ENCODE assay signal across 25 cellular contexts in genomic region chr12:14689144-14689543, GRCh38. TPM values are rescaled to one million over a fixed set of nuclear protein-coding genes. Genes with fewer than 3 reads are reported as not detected.
DNase-seq lines count a peak whose midpoint lies in the region; ATAC-seq, FAIRE-seq and TF ChIP-seq lines count a peak whose summit lies in the region.
"Had no signal": no experiment of that assay in that cellular context is flagged by ENCODE, and none has a peak within 500 bp of the region (broad histone marks: within the 10 kb centered on the region; RNA-seq: fewer than 3 reads in every experiment).

No MANE protein-coding gene starts in this region.

- H3K9me3 Mint-ChIP-seq in stimulated activated naive B cell treated with anti-CD40 and anti-IgM and Interleukin-4, amounts not matched to agents 10 μg/mL and 1 μg/mL and 100 μg/mL, for 72 hours, result no peaks in the 10 kb centered on the region
- H3K9me3 Mint-ChIP-seq: CD8-positive, alpha-beta T cell; GM23338; H9 had no signal

- intact Hi-C loops in GM12878 (cut with micrococcal nuclease; ENCODE audit: unreplicated experiment), result no loop called here

- peaks cover 7% of the 10 kb centered on the region; the same call in 1 of the 2 replicates for H3K4me1 ChIP-seq in GM12878 (ENCODE audit: control insufficient read depth, insufficient read depth, low read length)
- H3K4me1 ChIP-seq: BLaER1, Caco-2 had no signal

- no peak overlapping the region for H3K4me3 Mint-ChIP-seq in stimulated activated naive B cell treated with anti-CD40 and anti-IgM and Interleukin-4, amounts not matched to agents 10 μg/mL and 1 μg/mL and 100 μg/mL, for 72 hours
- H3K4me3 Mint-ChIP-seq: B cell; CD4-positive, CD25-positive, alpha-beta regulatory T cell; CD8-positive, alpha-beta T cell; GM23338; H9 had no signal

- SMC1A ChIA-PET in GM12878 (lab: Charles Lee; ENCODE audit: uncharacterized antibody, unreplicated experiment), result interaction anchor here (1.4 kb wide), 1 partner anchor 27 kb away, joined by 3 read pairs; no protein-coding TSS in a partner anchor

- no peaks in the 10 kb centered on the region for H3K4me1 Mint-ChIP-seq in stimulated activated naive B cell treated with anti-CD40 and anti-IgM and Interleukin-4, amounts not matched to agents 10 μg/mL and 1 μg/mL and 100 μg/mL, for 72 hours
- H3K4me1 Mint-ChIP-seq: CD4-positive, CD25-positive, alpha-beta regulatory T cell had no signal

- DNase-seq in GM12865 (ENCODE audit: low read depth) (peak; percentile 6), GM12878 (ENCODE audit: low read depth, low spot score) (no peak), KBM-7 (no peak)
- DNase-seq in stimulated activated naive B cell treated with anti-CD40 and anti-IgM and Interleukin-4, amounts not matched to agents 10 μg/mL and 1 μg/mL and 100 μg/mL, for 72 hours, result no peak
- DNase-seq: Caco-2; CD4-positive, CD25-positive, alpha-beta regulatory T cell; CD8-positive, alpha-beta T cell; DMS153; DND-41; GDM1; H9 had no signal

- no peaks in the 10 kb centered on the region for H4K20me1 ChIP-seq in GM12878 (ENCODE audit: control insufficient read depth, insufficient read depth)
- H4K20me1 ChIP-seq: BLaER1 had no signal

- no peak overlapping the region for H3K9ac ChIP-seq in GM12878 (ENCODE audit: control insufficient read depth, insufficient read depth, low read length)
- H3K9ac ChIP-seq: BLaER1 had no signal

- no peak for TF ChIP-seq EP300 in GM12878 (IDR thresholded peaks at IDR 0.05; ENCODE audit: borderline replicate concordance in 1 of 2, control insufficient read depth in 1 of 2, low read depth in 2 of 2, low read length in 2 of 2)

- no peaks in the 10 kb centered on the region for H3K36me3 ChIP-seq in GM12878 (ENCODE audit: control insufficient read depth in 2 of 2, insufficient read depth in 2 of 2, low read length in 1 of 2)
- H3K36me3 ChIP-seq: BLaER1 had no signal

- POLR2A ChIA-PET in GM12878 (lab: Charles Lee), result no interaction called here

- FAIRE-seq in GM12878 (lab: Jason Lieb, UNC), result peak; percentile 18
- FAIRE-seq: A204.1, GM18507 had no signal

- no peaks in the 10 kb centered on the region for H3K36me3 Mint-ChIP-seq in stimulated activated naive B cell treated with anti-CD40 and anti-IgM and Interleukin-4, amounts not matched to agents 10 μg/mL and 1 μg/mL and 100 μg/mL, for 72 hours
- H3K36me3 Mint-ChIP-seq: CD4-positive, CD25-positive, alpha-beta regulatory T cell; CD8-positive, alpha-beta T cell had no signal

- H3K27me3 ChIP-seq in GM12878 (replicated peaks in 1 of 2; ENCODE audit: control insufficient read depth in 2 of 2, insufficient read depth in 2 of 2, low read length in 1 of 2), result no peaks in the 10 kb centered on the region
- H3K27me3 ChIP-seq: BLaER1 had no signal

- no peaks in the 10 kb centered on the region for H3K9me3 ChIP-seq in GM12878 (replicated peaks; ENCODE audit: control insufficient read depth, insufficient read depth, low read length)
- H3K9me3 ChIP-seq: BLaER1, Caco-2 had no signal

- no peak overlapping the region; the same call in 1 of the 2 replicates for H3K4me2 ChIP-seq in GM12878 (ENCODE audit: control insufficient read depth, insufficient read depth)
- H3K4me2 ChIP-seq: BLaER1, GM23338 had no signal

- RAD21 ChIA-PET in GM12878 (lab: Charles Lee; ENCODE audit: unreplicated experiment), result no interaction called here

- ATAC-seq in GM18867 (IDR thresholded peaks at IDR 0.05; ENCODE audit: unreplicated experiment) (peak; percentile 52), HG02885 (IDR thresholded peaks at IDR 0.05; ENCODE audit: poor library complexity, unreplicated experiment) (peak; percentile 52), GM12878 (no peak; the same call in 2 of the 3 replicates), GM19035 (IDR thresholded peaks at IDR 0.05; ENCODE audit: unreplicated experiment) (no peak), HG02884 (IDR thresholded peaks at IDR 0.05; ENCODE audit: unreplicated experiment) (no peak)
- no peak for ATAC-seq in stimulated activated naive B cell treated with anti-CD40 and anti-IgM and Interleukin-4, amounts not matched to agents 10 μg/mL and 1 μg/mL and 100 μg/mL, for 72 hours (replicated peaks)
- ATAC-seq: CD8-positive, alpha-beta T cell; GM23338; HCT116 had no signal

- no peaks in the 10 kb centered on the region for H3K79me2 ChIP-seq in GM12878 (ENCODE audit: control insufficient read depth, insufficient read depth, low read length)

- H3K27ac Mint-ChIP-seq in stimulated activated naive B cell treated with anti-CD40 and anti-IgM and Interleukin-4, amounts not matched to agents 10 μg/mL and 1 μg/mL and 100 μg/mL, for 72 hours, result no peak overlapping the region
- H3K27ac Mint-ChIP-seq: B cell; CD4-positive, CD25-positive, alpha-beta regulatory T cell; CD8-positive, alpha-beta T cell; GM23338; H9 had no signal

- H2AFZ ChIP-seq in GM12878 (ENCODE audit: control insufficient read depth, low read depth, low read length), result no peak overlapping the region
- H2AFZ ChIP-seq: GM23338 had no signal

- 60% methylated on average over 1 of the region's 1 CpG for WGBS in GM12878 (ENCODE audit: insufficient coverage, insufficient replicate concordance, low lambda C conversion rate, missing lambda C conversion rate)

- CTCF ChIA-PET in GM12878 (lab: Yijun Ruan, JAX), result no interaction called here

- no TSS peak for BruUV-seq in GM12878 (replicated peaks; lab: Mats Ljungman, UMichigan)

- TF ChIP-seq POLR2A in GM12878 (IDR thresholded peaks at IDR 0.05; ENCODE audit: low read depth, low read length), result no peak

- H3K27me3 Mint-ChIP-seq in stimulated activated naive B cell treated with anti-CD40 and anti-IgM and Interleukin-4, amounts not matched to agents 10 μg/mL and 1 μg/mL and 100 μg/mL, for 72 hours, result peaks cover 0 to 3% of the 10 kb centered on the region in 2 donors

- TF ChIP-seq RAD21 in GM12878 (IDR thresholded peaks at IDR 0.05; ENCODE audit: insufficient read depth, low read depth, low read length), result no peak

- H3K4me3 ChIP-seq in GM12865 (ENCODE audit: low read depth, low read length), result no peak overlapping the region
- no peak overlapping the region for H3K4me3 ChIP-seq in GM12878
- H3K4me3 ChIP-seq: BLaER1, GM23338 had no signal

- no peak for TF ChIP-seq CTCF in GM12865 (IDR thresholded peaks at IDR 0.05; ENCODE audit: insufficient read depth, low read depth, low read length, missing control alignments)
- TF ChIP-seq CTCF in GM12878 (IDR thresholded peaks at IDR 0.05 in 2 of 3, conservative IDR thresholded peaks at IDR 0.05 in 1 of 3; ENCODE audit: control insufficient read depth in 2 of 3, extremely low read depth in 1 of 3, insufficient read depth in 1 of 3, low read depth in 3 of 3, low read length in 3 of 3), result no peak

- no peak overlapping the region for H3K27ac ChIP-seq in GM12878 (ENCODE audit: control insufficient read depth, insufficient read depth)
- H3K27ac ChIP-seq: 22Rv1, BLaER1, C4-2B had no signal

- in situ Hi-C loops in GM12878 (cut with MboI) (no loop called here), KBM-7 (cut with MboI; ENCODE audit: low pct_unique_long_range_greater_than_20kb, low sequenced_read_pairs) (no loop called here)

TF ChIP-seq in GM12878, 131 proteins besides CTCF, POLR2A, EP300 and RAD21 (continues in another document):
- TF ChIP-seq CHD4 (IDR thresholded peaks at IDR 0.05) (no peak), E2F8 (IDR thresholded peaks at IDR 0.05; ENCODE audit: low read depth, partially characterized antibody) (no peak), NR2F1 (conservative IDR thresholded peaks at IDR 0.05) (no peak), HDAC6 (IDR thresholded peaks at IDR 0.05; ENCODE audit: unreplicated experiment) (no peak), ZNF622 (IDR thresholded peaks at IDR 0.05) (no peak), EGR1 (IDR thresholded peaks at IDR 0.05; ENCODE audit: borderline replicate concordance in 1 of 2, low read depth in 2 of 2, low read length in 2 of 2) (0 out of 3 replicates have a peak, but pooled peaks of 1 of the 2 experiments have one; percentile 9), RUNX3 (IDR thresholded peaks at IDR 0.05; ENCODE audit: low read length) (peak; percentile 60; the same call in 1 of the 2 replicates), MEF2A (IDR thresholded peaks at IDR 0.05; ENCODE audit: insufficient read depth, low read depth, low read length) (no peak)

RNA-seq across cellular contexts. Expression of gene GUCY2C, which starts 7.3 kb away (rescaled TPM):
- 0.08 TPM in 1 of 2 replicates, not detected in the other for total RNA-seq in GM12878 (2013; cell fraction: nucleolus; rRNA removed)
- total RNA-seq in GM12878 (2014; rRNA removed), result 0.11 and 0.16 TPM in 2 replicates
- total RNA-seq in GM12878 (2014; rRNA removed; fragmentation: Illumina TruSeq; extraction: Trizol), result 0.09 and 0.18 TPM in 2 replicates
- total RNA-seq in GM12878 (2021), result 0.08 TPM in 1 of 2 replicates, not detected in the other
- 0.05 TPM for polyA plus RNA-seq in GM12878 (2011; ENCODE audit: low read depth)
- polyA plus RNA-seq in GM12878 (2011; rRNA removed), result 0.19 and 0.27 TPM in 2 replicates
- 0.12 and 0.13 TPM in 2 replicates for polyA plus RNA-seq in GM12878 (2011; cell fraction: cytosol; rRNA removed)
- 0.09 and 0.13 TPM in 2 replicates for polyA plus RNA-seq in GM12878 (2011; cell fraction: nucleus; rRNA removed)
- 0.07 and 0.11 TPM in 2 replicates for polyA plus RNA-seq in GM12878 (2012)
- 0.10 and 0.15 TPM in 2 replicates for polyA plus RNA-seq in GM12878 (2014; fragmentation: Illumina TruSeq; extraction: Trizol)
- polyA plus RNA-seq in GM12878 (2014; fragmentation: Nextera tagmentation; extraction: Ambion mirVana), result under 1 TPM; 0.57 to 0.60 TPM
- polyA plus RNA-seq in GM12878 (2014; rRNA removed), result 0.12 and 0.16 TPM in 2 replicates
- polyA plus RNA-seq in GM12878 (2016; fragmentation: Nextera tagmentation; extraction: Ambion mirVana), result under 1 TPM; 0.42 to 0.44 TPM
- 0.26 TPM in 1 of 2 replicates, not detected in the other for polyA minus RNA-seq in GM12878 (2011; rRNA and poly(A)+ RNA removed)
- polyA minus RNA-seq in GM12878 (2011; cell fraction: cytosol; rRNA and poly(A)+ RNA removed), result not detected in 2 replicates
- polyA minus RNA-seq in GM12878 (2011; cell fraction: nucleus; rRNA and poly(A)+ RNA removed), result 0.29 TPM in 1 of 2 replicates, not detected in the other
- total RNA-seq: CD4-positive, CD25-positive, alpha-beta regulatory T cell; CD8-positive, alpha-beta T cell; H4 had no signal
- polyA plus RNA-seq: AG04450; CD4-positive, CD25-positive, alpha-beta regulatory T cell had no signal

Comparison
In these comparisons a context has a peak if more than half of its experiments do, and no peak if none do; other contexts are left out.
1. ATAC-seq: peak in GM18867 (single experiment) and HG02885 (single experiment); none in GM12878 (single experiment), GM19035 (single experiment), stimulated activated naive B cell treated with anti-CD40 and anti-IgM and Interleukin-4, amounts not matched to agents 10 μg/mL and 1 μg/mL and 100 μg/mL, for 72 hours (0 of 2) and HG02884 (single experiment).